10 cellular contexts compared by ENCODE assay signal in genomic region chr3:197520311-197521276, GRCh38. TPM values are rescaled to one million over a fixed set of nuclear protein-coding genes. Genes with fewer than 3 reads are reported as not detected.
A peak's percentile ranks its signal among the peaks of the same experiment; 100 is the strongest.
DNase-seq lines count a peak whose midpoint lies in the region; ATAC-seq and TF ChIP-seq lines count a peak whose summit lies in the region.
"Had no signal": no experiment of that assay in that cellular context is flagged by ENCODE, and none has a peak within 500 bp of the region (broad histone marks: within the 10 kb centered on the region; RNA-seq: fewer than 3 reads in every experiment).

No MANE protein-coding gene starts in this region.

- H3K79me1 ChIP-seq in mesendoderm (ENCODE audit: low read length) = no peaks in the 10 kb centered on the region

- H3K18ac ChIP-seq in mesendoderm (ENCODE audit: low read length) = no peak overlapping the region

- H3K36me3 ChIP-seq in mesendoderm (ENCODE audit: control insufficient read depth, insufficient read depth, low read length) = no peaks in the 10 kb centered on the region

- H3K4ac ChIP-seq in mesendoderm (ENCODE audit: low read depth, low read length) = no peak overlapping the region

- no peak overlapping the region for H3K23ac ChIP-seq in mesendoderm (ENCODE audit: low read length)

- no peak overlapping the region for H3K9ac ChIP-seq in mesendoderm (ENCODE audit: low read length)

- no peak for TF ChIP-seq CTCF in cardiac fibroblast (IDR thresholded peaks at IDR 0.05; ENCODE audit: low read depth, low read length)

- no peak overlapping the region for H3K4me2 ChIP-seq in mesendoderm (ENCODE audit: low read length)

- peaks cover 4% of the 10 kb centered on the region for H3K4me1 ChIP-seq in mesendoderm (ENCODE audit: control insufficient read depth, low read depth, low read length)

- H3K56ac ChIP-seq in mesendoderm (ENCODE audit: low read length) = peak overlapping the region; percentile 43

- H3K27ac ChIP-seq in mesendoderm (ENCODE audit: low read depth, low read length) = no peak overlapping the region

- H2BK5ac ChIP-seq in mesendoderm (ENCODE audit: low read length) = no peak overlapping the region

- H2BK15ac ChIP-seq in mesendoderm (replicated peaks; ENCODE audit: low read depth) = no peak overlapping the region

- H2BK120ac ChIP-seq in mesendoderm (ENCODE audit: low read depth, low read length) = no peak overlapping the region

- no peak overlapping the region for H2AK5ac ChIP-seq in mesendoderm (ENCODE audit: low read length)

- no peak overlapping the region for H4K5ac ChIP-seq in mesendoderm (ENCODE audit: low read length)

- ATAC-seq in GM18861 (IDR thresholded peaks at IDR 0.05; ENCODE audit: unreplicated experiment) (no peak), GM21723 (IDR thresholded peaks at IDR 0.05; ENCODE audit: unreplicated experiment) (no peak), HG02610 (IDR thresholded peaks at IDR 0.05; ENCODE audit: unreplicated experiment) (no peak)

- H3K4me3 ChIP-seq in cardiac fibroblast (replicated peaks in 1 of 2; ENCODE audit: low read depth in 2 of 2, low read length in 2 of 2) (no peak overlapping the region), mesendoderm (ENCODE audit: low read length) (no peak overlapping the region)

- H3K27me3 ChIP-seq in mesendoderm (ENCODE audit: insufficient read depth, low read length, poor library complexity) = no peaks in the 10 kb centered on the region

- in situ Hi-C loops in ACHN (cut with HindIII; ENCODE audit: low pct_ligation_motif_present, low pct_unique_long_range_greater_than_20kb, low sequenced_read_pairs) = no loop called here

- H3K79me2 ChIP-seq in mesendoderm (ENCODE audit: control insufficient read depth, insufficient read depth, low read length) = no peaks in the 10 kb centered on the region

- H4K8ac ChIP-seq in mesendoderm (ENCODE audit: low read depth, low read length) = no peak overlapping the region

- DNase-seq in ACHN = peak; percentile 85
- peak; percentile 94 for DNase-seq in HuH-7.5 (ENCODE audit: low spot score)
- DNase-seq in cardiac fibroblast (ENCODE audit: low read depth in 2 of 2) = peak; percentile 52 to 53
- DNase-seq in mesendoderm = peak; percentile 90
- DNase-seq in Kasumi-1 (lab: John Stamatoyannopoulos, UW) = no peak
- DNase-seq: cortex of kidney, NCI-H1092 had no signal

- no CpG with 5 or more reads among the region's 31 CpGs for WGBS in mesendoderm (ENCODE audit: extremely low coverage, insufficient coverage, low lambda C conversion rate)

RNA-seq across cellular contexts. Expression of gene BDH1, which starts 35.2 kb away (rescaled TPM):
- polyA plus RNA-seq in mesendoderm (2013, experiment 1 of 2) = 7.9 TPM
- 8.5 TPM for polyA plus RNA-seq in mesendoderm (2013, experiment 2 of 2)

Comparison
In these comparisons a context has a peak if more than half of its experiments do, and no peak if none do; other contexts are left out.
1. DNase-seq: peak in ACHN (single experiment), HuH-7.5 (single experiment), cardiac fibroblast (2 of 2) and mesendoderm (single experiment); none in Kasumi-1 (0 of 2).